9 cellular contexts compared by ENCODE assay signal in genomic region chr5:148912714-148913398, GRCh38.
A peak's percentile ranks its signal among the peaks of the same experiment; 100 is the strongest.
DNase-seq lines count a peak whose midpoint lies in the region; ATAC-seq, FAIRE-seq and TF ChIP-seq lines count a peak whose summit lies in the region.
"Had no signal": no experiment of that assay in that cellular context is flagged by ENCODE, and none has a peak within 500 bp of the region (broad histone marks: within the 10 kb centered on the region; RNA-seq: fewer than 3 reads in every experiment).

No MANE protein-coding gene starts in this region.

- H3K27me3 ChIP-seq in body of pancreas = no peaks in the 10 kb centered on the region
- no peaks in the 10 kb centered on the region for H3K27me3 ChIP-seq in naive thymus-derived CD4-positive, alpha-beta T cell (ENCODE audit: control insufficient read depth in 2 of 2, insufficient read depth in 2 of 2, low read length in 2 of 2)

- H3K27ac Mint-ChIP-seq in activated naive CD4-positive, alpha-beta T cell treated with anti-CD3 and anti-CD28 coated beads, Interleukin-2, amount 50 U/mL, for 72 hours = no peak overlapping the region
- no peak overlapping the region for H3K27ac Mint-ChIP-seq in naive thymus-derived CD4-positive, alpha-beta T cell

- no peak for TF ChIP-seq POLR2A in body of pancreas (IDR thresholded peaks at IDR 0.05)

- DNase-seq in HK-2 (ENCODE audit: unreplicated experiment) (peak; percentile 81), body of pancreas (peak in 2 of 4 donors; percentile 24 to 31), kidney (no peak), DMS79 treated with DMSO at 0.1 percent for 48 hours (lab: John Stamatoyannopoulos, UW) (no peak)
- DNase-seq in activated naive CD4-positive, alpha-beta T cell treated with anti-CD3 and anti-CD28 coated beads, Interleukin-2, amount 50 U/mL, for 72 hours (ENCODE audit: low spot score in 2 of 2) = no peak
- no peak for DNase-seq in naive thymus-derived CD4-positive, alpha-beta T cell
- DNase-seq: DMS153 had no signal

- H3K27me3 Mint-ChIP-seq in naive thymus-derived CD4-positive, alpha-beta T cell = peaks cover 0 to 8% (median 3%) of the 10 kb centered on the region in 5 donors

- no peak overlapping the region for H3K9ac ChIP-seq in kidney (ENCODE audit: low read length in 2 of 2)

- H3K4me1 ChIP-seq in body of pancreas (no peaks in the 10 kb centered on the region), kidney (ENCODE audit: control insufficient read depth in 1 of 2, insufficient read depth in 1 of 2, low read depth in 1 of 2, low read length in 2 of 2) (peaks cover 0 to 3% of the 10 kb centered on the region in 2 donors)
- peaks cover 0 to 5% of the 10 kb centered on the region in 2 donors for H3K4me1 ChIP-seq in naive thymus-derived CD4-positive, alpha-beta T cell (ENCODE audit: control insufficient read depth in 2 of 2, insufficient read depth in 2 of 2, low read length in 2 of 2)

- ATAC-seq in body of pancreas (peak; percentile 45), HG03025 (IDR thresholded peaks at IDR 0.05; ENCODE audit: low FRiP score, unreplicated experiment) (no peak)
- no peak for ATAC-seq in activated naive CD4-positive, alpha-beta T cell treated with anti-CD3 and anti-CD28 coated beads, Interleukin-2, amount 50 U/mL, for 72 hours
- no peak for ATAC-seq in naive thymus-derived CD4-positive, alpha-beta T cell

- no peaks in the 10 kb centered on the region for H3K36me3 ChIP-seq in body of pancreas (replicated peaks in 1 of 2; ENCODE audit: insufficient read depth in 1 of 2, low read depth in 2 of 2)
- H3K36me3 ChIP-seq in kidney (ENCODE audit: control insufficient read depth in 1 of 2, insufficient read depth in 2 of 2, low read length in 2 of 2) = no peaks in the 10 kb centered on the region
- no peaks in the 10 kb centered on the region for H3K36me3 ChIP-seq in naive thymus-derived CD4-positive, alpha-beta T cell (ENCODE audit: control insufficient read depth in 2 of 3, insufficient read depth in 3 of 3, low read length in 3 of 3)

- POLR2A ChIA-PET in naive thymus-derived CD4-positive, alpha-beta T cell (lab: Charles Lee) = interaction anchor here (0.6 kb wide), 1 partner anchor 344 kb away, joined by 3 read pairs; no protein-coding TSS in a partner anchor

- H3K27ac ChIP-seq in 22Rv1 (no peak overlapping the region), body of pancreas (no peak overlapping the region), kidney (ENCODE audit: low read depth in 2 of 2, low read length in 2 of 2) (no peak overlapping the region)
- no peak overlapping the region for H3K27ac ChIP-seq in naive thymus-derived CD4-positive, alpha-beta T cell (ENCODE audit: low read depth, low read length)

- CTCF ChIA-PET in naive thymus-derived CD4-positive, alpha-beta T cell (lab: Charles Lee) = no interaction called here

- TF ChIP-seq CTCF in 22Rv1 (IDR thresholded peaks at IDR 0.05) (peak; percentile 54), body of pancreas (IDR thresholded peaks at IDR 0.05) (peak; percentile 12 to 56 (median 45)), kidney (IDR thresholded peaks at IDR 0.05; ENCODE audit: borderline replicate concordance, extremely low read depth, insufficient read depth) (peak; percentile 43)

- 52 to 67% methylated on average over 9 of the region's 9 CpGs for WGBS in body of pancreas, 2 donors

- no peak overlapping the region for H3K4me3 Mint-ChIP-seq in naive thymus-derived CD4-positive, alpha-beta T cell

- no peaks in the 10 kb centered on the region for H3K36me3 Mint-ChIP-seq in activated naive CD4-positive, alpha-beta T cell treated with anti-CD3 and anti-CD28 coated beads, Interleukin-2, amount 50 U/mL, for 72 hours
- H3K36me3 Mint-ChIP-seq in naive thymus-derived CD4-positive, alpha-beta T cell = no peaks in the 10 kb centered on the region

- FAIRE-seq in kidney (lab: Jason Lieb, UNC) = no peak

- intact Hi-C loops in body of pancreas (cut with DNase I) (no loop called here), kidney (cut with DNase I) (no loop called here)
- intact Hi-C loops in naive thymus-derived CD4-positive, alpha-beta T cell (cut with micrococcal nuclease) = no loop called here

- H3K9me3 ChIP-seq in body of pancreas (no peaks in the 10 kb centered on the region), kidney (ENCODE audit: control insufficient read depth in 1 of 2, low read length in 2 of 2) (no peaks in the 10 kb centered on the region)
- H3K9me3 ChIP-seq in naive thymus-derived CD4-positive, alpha-beta T cell (ENCODE audit: control insufficient read depth in 2 of 3, low read length in 3 of 3) = no peaks in the 10 kb centered on the region

- H3K4me1 Mint-ChIP-seq in naive thymus-derived CD4-positive, alpha-beta T cell = peaks cover 0 to 13% (median 0%) of the 10 kb centered on the region in 7 donors

- H3K9me3 Mint-ChIP-seq in activated naive CD4-positive, alpha-beta T cell treated with anti-CD3 and anti-CD28 coated beads, Interleukin-2, amount 50 U/mL, for 72 hours = no peaks in the 10 kb centered on the region
- H3K9me3 Mint-ChIP-seq in naive thymus-derived CD4-positive, alpha-beta T cell = peaks cover 0 to 1% (median 0%) of the 10 kb centered on the region in 11 donors

- no peak overlapping the region for H3K4me3 ChIP-seq in body of pancreas
- no peak overlapping the region for H3K4me3 ChIP-seq in kidney (ENCODE audit: low read length in 2 of 2)
- H3K4me3 ChIP-seq in naive thymus-derived CD4-positive, alpha-beta T cell (ENCODE audit: low read length) = no peak overlapping the region
